In genomic region chr11:44219830-44220778, GRCh38 we compare ENCODE assay signal across 1 cellular context.
TF ChIP-seq lines count a peak whose summit lies in the region.

No MANE protein-coding gene starts in this region.

TF ChIP-seq in IMR-90, 13 proteins besides CTCF, POLR2A, EP300 and RAD21 (continued from another document):
- TF ChIP-seq USF2 (IDR thresholded peaks at IDR 0.05; ENCODE audit: low read depth, low read length) (no peak), RFX5 (IDR thresholded peaks at IDR 0.05; ENCODE audit: low read depth, low read length) (no peak), NFE2L2 (IDR thresholded peaks at IDR 0.05; ENCODE audit: low read depth, low read length) (no peak), RCOR1 (IDR thresholded peaks at IDR 0.05; ENCODE audit: insufficient replicate concordance, low read length) (no peak), CHD1 (IDR thresholded peaks at IDR 0.05; ENCODE audit: low read depth, low read length) (no peak), MAZ (IDR thresholded peaks at IDR 0.05; ENCODE audit: borderline replicate concordance, low read depth, low read length) (no peak), FOS (IDR thresholded peaks at IDR 0.05; ENCODE audit: low read depth, low read length) (no peak), MXI1 (IDR thresholded peaks at IDR 0.05; ENCODE audit: borderline replicate concordance, low read depth, low read length) (no peak)
